9 cellular contexts compared by ENCODE assay signal in genomic region chr4:16199132-16199531, GRCh38. TPM values are rescaled to one million over a fixed set of nuclear protein-coding genes. Genes with fewer than 3 reads are reported as not detected.
DNase-seq lines count a peak whose midpoint lies in the region; ATAC-seq, FAIRE-seq and TF ChIP-seq lines count a peak whose summit lies in the region.
"Had no signal": no experiment of that assay in that cellular context is flagged by ENCODE, and none has a peak within 500 bp of the region (broad histone marks: within the 10 kb centered on the region; RNA-seq: fewer than 3 reads in every experiment).

No MANE protein-coding gene starts in this region.

- no peak overlapping the region for H2AFZ ChIP-seq in GM23338

- no peaks in the 10 kb centered on the region for H3F3A ChIP-seq in GM23338 (replicated peaks; ENCODE audit: low read depth)

- H3K27ac ChIP-seq in GM23338 (ENCODE audit: low read depth) (no peak overlapping the region), RWPE1 (no peak overlapping the region)

- H3K4me1 Mint-ChIP-seq in GM23338, result peaks cover 25% of the 10 kb centered on the region

- no peaks in the 10 kb centered on the region for H3K9me3 Mint-ChIP-seq in GM23338
- H3K9me3 Mint-ChIP-seq in activated naive CD4-positive, alpha-beta T cell treated with anti-CD3 and anti-CD28 coated beads, Interleukin-2, amount 50 U/mL, for 72 hours, result no peaks in the 10 kb centered on the region

- ATAC-seq in GM23338, result no peak
- no peak for ATAC-seq in HG03108 (IDR thresholded peaks at IDR 0.05; ENCODE audit: unreplicated experiment)
- no peak for ATAC-seq in activated naive CD4-positive, alpha-beta T cell treated with anti-CD3 and anti-CD28 coated beads, Interleukin-2, amount 50 U/mL, for 72 hours

- FAIRE-seq in frontal cortex (lab: Jason Lieb, UNC), result peak; percentile 98

- no peaks in the 10 kb centered on the region for H3K27me3 Mint-ChIP-seq in GM23338 (ENCODE audit: insufficient read depth, low read depth, poor library complexity)

- POLR2A ChIA-PET in RWPE1 (lab: Yijun Ruan, JAX; ENCODE audit: low non-redundant PET), result no interaction called here

- no peaks in the 10 kb centered on the region for H3K79me2 ChIP-seq in GM23338 (replicated peaks; ENCODE audit: insufficient read depth)

- peaks cover 12% of the 10 kb centered on the region; the same call in 1 of the 2 replicates for H3K4me1 ChIP-seq in GM23338 (ENCODE audit: insufficient read depth)

- no peak overlapping the region for H3K4me3 Mint-ChIP-seq in GM23338

- H3K27me3 ChIP-seq in GM23338 (ENCODE audit: insufficient read depth), result no peaks in the 10 kb centered on the region

- CTCF ChIA-PET in RWPE1 (lab: Yijun Ruan, JAX), result interaction anchor here (0.8 kb wide), 1 partner anchor 11 kb away, joined by 4 read pairs; no protein-coding TSS in a partner anchor

- no peaks in the 10 kb centered on the region for H4K20me1 ChIP-seq in GM23338 (replicated peaks; ENCODE audit: insufficient read depth)

- H3K4me2 ChIP-seq in GM23338, result no peak overlapping the region

- TF ChIP-seq CTCF in AG09319 (IDR thresholded peaks at IDR 0.05; ENCODE audit: low read depth, low read length) (peak; percentile 44), GM23338 (conservative IDR thresholded peaks at IDR 0.05; ENCODE audit: low read depth in 2 of 2) (peak; percentile 46 to 62), RWPE1 (conservative IDR thresholded peaks at IDR 0.05; ENCODE audit: low read depth) (peak; percentile 60)

- no peaks in the 10 kb centered on the region for H3K36me3 ChIP-seq in GM23338 (ENCODE audit: insufficient read depth)

- DNase-seq in AG09319 (ENCODE audit: extremely low read depth, low read depth) (no peak), GM23338 (ENCODE audit: low spot score) (peak; percentile 49), RWPE1 (ENCODE audit: low spot score) (no peak), frontal cortex (ENCODE audit: low spot score in 2 of 2) (no peak), NOMO-1 treated with dmso at 0.1 percent for 144 hours (lab: John Stamatoyannopoulos, UW; ENCODE audit: unreplicated experiment) (no peak), putamen (ENCODE audit: low spot score) (no peak)
- DNase-seq in activated naive CD4-positive, alpha-beta T cell treated with anti-CD3 and anti-CD28 coated beads, Interleukin-2, amount 50 U/mL, for 72 hours (ENCODE audit: low spot score in 2 of 2), result no peak
- DNase-seq: NCI-H226 had no signal

- no peak overlapping the region for H3K4me3 ChIP-seq in GM23338

- H3K9me2 ChIP-seq in GM23338 (ENCODE audit: insufficient read depth), result no peaks in the 10 kb centered on the region

- H3K36me3 Mint-ChIP-seq in GM23338 (ENCODE audit: low read depth), result no peaks in the 10 kb centered on the region
- H3K36me3 Mint-ChIP-seq in activated naive CD4-positive, alpha-beta T cell treated with anti-CD3 and anti-CD28 coated beads, Interleukin-2, amount 50 U/mL, for 72 hours, result peaks cover 0 to 10% of the 10 kb centered on the region in 2 donors

- no peak overlapping the region for H3K27ac Mint-ChIP-seq in GM23338
- H3K27ac Mint-ChIP-seq in activated naive CD4-positive, alpha-beta T cell treated with anti-CD3 and anti-CD28 coated beads, Interleukin-2, amount 50 U/mL, for 72 hours, result no peak overlapping the region

TF ChIP-seq in GM23338, 12 proteins besides CTCF, POLR2A, EP300 and RAD21:
- TF ChIP-seq STAT1 (IDR thresholded peaks at IDR 0.05; ENCODE audit: unreplicated experiment) (no peak), EZH2 (IDR thresholded peaks at IDR 0.05; ENCODE audit: low read depth, unreplicated experiment) (no peak), ZNF331 (CRISPR knock-in tag; IDR thresholded peaks at IDR 0.05; ENCODE audit: low read depth) (no peak), NANOG (IDR thresholded peaks at IDR 0.05; ENCODE audit: borderline replicate concordance) (no peak)
- TF ChIP-seq, protein P1, sequence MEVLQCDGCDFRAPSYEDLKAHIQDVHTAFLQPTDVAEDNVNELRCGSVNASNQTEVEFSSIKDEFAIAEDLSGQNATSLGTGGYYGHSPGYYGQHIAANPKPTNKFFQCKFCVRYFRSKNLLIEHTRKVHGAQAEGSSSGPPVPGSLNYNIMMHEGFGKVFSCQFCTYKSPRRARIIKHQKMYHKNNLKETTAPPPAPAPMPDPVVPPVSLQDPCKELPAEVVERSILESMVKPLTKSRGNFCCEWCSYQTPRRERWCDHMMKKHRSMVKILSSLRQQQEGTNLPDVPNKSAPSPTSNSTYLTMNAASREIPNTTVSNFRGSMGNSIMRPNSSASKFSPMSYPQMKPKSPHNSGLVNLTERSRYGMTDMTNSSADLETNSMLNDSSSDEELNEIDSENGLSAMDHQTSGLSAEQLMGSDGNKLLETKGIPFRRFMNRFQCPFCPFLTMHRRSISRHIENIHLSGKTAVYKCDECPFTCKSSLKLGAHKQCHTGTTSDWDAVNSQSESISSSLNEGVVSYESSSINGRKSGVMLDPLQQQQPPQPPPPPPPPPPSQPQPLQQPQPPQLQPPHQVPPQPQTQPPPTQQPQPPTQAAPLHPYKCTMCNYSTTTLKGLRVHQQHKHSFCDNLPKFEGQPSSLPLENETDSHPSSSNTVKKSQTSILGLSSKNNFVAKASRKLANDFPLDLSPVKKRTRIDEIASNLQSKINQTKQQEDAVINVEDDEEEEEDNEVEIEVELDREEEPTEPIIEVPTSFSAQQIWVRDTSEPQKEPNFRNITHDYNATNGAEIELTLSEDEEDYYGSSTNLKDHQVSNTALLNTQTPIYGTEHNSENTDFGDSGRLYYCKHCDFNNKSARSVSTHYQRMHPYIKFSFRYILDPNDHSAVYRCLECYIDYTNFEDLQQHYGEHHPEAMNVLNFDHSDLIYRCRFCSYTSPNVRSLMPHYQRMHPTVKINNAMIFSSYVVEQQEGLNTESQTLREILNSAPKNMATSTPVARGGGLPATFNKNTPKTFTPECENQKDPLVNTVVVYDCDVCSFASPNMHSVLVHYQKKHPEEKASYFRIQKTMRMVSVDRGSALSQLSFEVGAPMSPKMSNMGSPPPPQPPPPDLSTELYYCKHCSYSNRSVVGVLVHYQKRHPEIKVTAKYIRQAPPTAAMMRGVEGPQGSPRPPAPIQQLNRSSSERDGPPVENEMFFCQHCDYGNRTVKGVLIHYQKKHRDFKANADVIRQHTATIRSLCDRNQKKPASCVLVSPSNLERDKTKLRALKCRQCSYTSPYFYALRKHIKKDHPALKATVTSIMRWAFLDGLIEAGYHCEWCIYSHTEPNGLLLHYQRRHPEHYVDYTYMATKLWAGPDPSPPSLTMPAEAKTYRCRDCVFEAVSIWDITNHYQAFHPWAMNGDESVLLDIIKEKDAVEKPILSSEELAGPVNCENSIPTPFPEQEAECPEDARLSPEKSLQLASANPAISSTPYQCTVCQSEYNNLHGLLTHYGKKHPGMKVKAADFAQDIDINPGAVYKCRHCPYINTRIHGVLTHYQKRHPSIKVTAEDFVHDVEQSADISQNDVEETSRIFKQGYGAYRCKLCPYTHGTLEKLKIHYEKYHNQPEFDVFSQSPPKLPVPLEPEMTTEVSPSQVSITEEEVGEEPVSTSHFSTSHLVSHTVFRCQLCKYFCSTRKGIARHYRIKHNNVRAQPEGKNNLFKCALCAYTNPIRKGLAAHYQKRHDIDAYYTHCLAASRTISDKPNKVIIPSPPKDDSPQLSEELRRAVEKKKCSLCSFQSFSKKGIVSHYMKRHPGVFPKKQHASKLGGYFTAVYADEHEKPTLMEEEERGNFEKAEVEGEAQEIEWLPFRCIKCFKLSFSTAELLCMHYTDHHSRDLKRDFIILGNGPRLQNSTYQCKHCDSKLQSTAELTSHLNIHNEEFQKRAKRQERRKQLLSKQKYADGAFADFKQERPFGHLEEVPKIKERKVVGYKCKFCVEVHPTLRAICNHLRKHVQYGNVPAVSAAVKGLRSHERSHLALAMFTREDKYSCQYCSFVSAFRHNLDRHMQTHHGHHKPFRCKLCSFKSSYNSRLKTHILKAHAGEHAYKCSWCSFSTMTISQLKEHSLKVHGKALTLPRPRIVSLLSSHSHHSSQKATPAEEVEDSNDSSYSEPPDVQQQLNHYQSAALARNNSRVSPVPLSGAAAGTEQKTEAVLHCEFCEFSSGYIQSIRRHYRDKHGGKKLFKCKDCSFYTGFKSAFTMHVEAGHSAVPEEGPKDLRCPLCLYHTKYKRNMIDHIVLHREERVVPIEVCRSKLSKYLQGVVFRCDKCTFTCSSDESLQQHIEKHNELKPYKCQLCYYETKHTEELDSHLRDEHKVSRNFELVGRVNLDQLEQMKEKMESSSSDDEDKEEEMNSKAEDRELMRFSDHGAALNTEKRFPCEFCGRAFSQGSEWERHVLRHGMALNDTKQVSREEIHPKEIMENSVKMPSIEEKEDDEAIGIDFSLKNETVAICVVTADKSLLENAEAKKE (CRISPR knock-in tag; IDR thresholded peaks at IDR 0.05), result no peak

RNA-seq across cellular contexts. Expression of gene TAPT1, which starts 27.1 kb away (rescaled TPM):
- 9.9 and 10.4 TPM in 2 replicates for total RNA-seq in GM23338 (2014; rRNA removed; shearing (Covaris generic))
- polyA plus RNA-seq in GM23338 (2016; fragmentation: Nextera tagmentation; extraction: Ambion mirVana), result 3.6 TPM in 2 replicates
- total RNA-seq in frontal cortex, result 68.5 TPM
- 10 to 100 TPM; 33.6 to 52.5 TPM for total RNA-seq in activated naive CD4-positive, alpha-beta T cell treated with anti-CD3 and anti-CD28 coated beads, Interleukin-2, amount 50 U/mL, for 72 hours
